1 cellular context compared by ENCODE assay signal in genomic region chr11:76152086-76152658, GRCh38.
A peak's percentile ranks its signal among the peaks of the same experiment; 100 is the strongest.
TF ChIP-seq lines count a peak whose summit lies in the region.

No MANE protein-coding gene starts in this region.

TF ChIP-seq in K562, 482 proteins besides CTCF, POLR2A, EP300 and RAD21 (continued from another document and continues in another):
- TF ChIP-seq PKNOX1 (IDR thresholded peaks at IDR 0.05): no peak
- TF ChIP-seq YY1 (IDR thresholded peaks at IDR 0.05; ENCODE audit: borderline replicate concordance in 1 of 3, control insufficient read depth in 1 of 3, extremely low read depth in 1 of 3, insufficient read depth in 3 of 3, insufficient read length in 1 of 3, insufficient replicate concordance in 2 of 3, low read depth in 1 of 3, low read length in 2 of 3): peak in 2 of 3 experiments; percentile 75 to 87
- TF ChIP-seq POLR3A (IDR thresholded peaks at IDR 0.05; ENCODE audit: borderline replicate concordance, extremely low read depth, insufficient read depth, insufficient read length): no peak
- TF ChIP-seq CBX1 (IDR thresholded peaks at IDR 0.05; ENCODE audit: low read depth): no peak
- TF ChIP-seq ZNF57 (CRISPR knock-in tag; IDR thresholded peaks at IDR 0.05): no peak
- TF ChIP-seq DACH1 (IDR thresholded peaks at IDR 0.05; ENCODE audit: partially characterized antibody): no peak
- no peak for TF ChIP-seq EHMT2 (IDR thresholded peaks at IDR 0.05)
- TF ChIP-seq TGIF2 (CRISPR knock-in tag; IDR thresholded peaks at IDR 0.05): no peak
- peak; percentile 97 for TF ChIP-seq SMC3 (conservative IDR thresholded peaks at IDR 0.05; ENCODE audit: insufficient read depth, low read depth, low read length)
- TF ChIP-seq RBM17 (IDR thresholded peaks at IDR 0.05; ENCODE audit: borderline replicate concordance, low read depth, low read length): no peak
- no peak for TF ChIP-seq NFYB (IDR thresholded peaks at IDR 0.05; ENCODE audit: extremely low read depth, insufficient read length)
- peak; percentile 55; the same call in 1 of the 2 replicates for TF ChIP-seq ZNF384 (IDR thresholded peaks at IDR 0.05; ENCODE audit: low read depth, low read length)
- no peak for TF ChIP-seq TCFL5 (CRISPR knock-in tag; conservative IDR thresholded peaks at IDR 0.05)
- peak; percentile 61 for TF ChIP-seq CREM (IDR thresholded peaks at IDR 0.05; ENCODE audit: low read depth)
- peak; percentile 94 for TF ChIP-seq STAG1 (CRISPR knock-in tag; IDR thresholded peaks at IDR 0.05; ENCODE audit: borderline replicate concordance)
- peak; percentile 57 for TF ChIP-seq ATF7 (IDR thresholded peaks at IDR 0.05)
- TF ChIP-seq SAP30 (IDR thresholded peaks at IDR 0.05; ENCODE audit: borderline replicate concordance, insufficient read depth, low read depth, low read length, poor library complexity, severe bottlenecking): no peak
- no peak for TF ChIP-seq SLC30A9 (CRISPR knock-in tag; IDR thresholded peaks at IDR 0.05)
- TF ChIP-seq MYC (IDR thresholded peaks at IDR 0.05; ENCODE audit: low read depth, low read length): no peak; the same call in 1 of the 2 replicates
- no peak for TF ChIP-seq MYC (CRISPR knock-in tag; IDR thresholded peaks at IDR 0.05; ENCODE audit: borderline replicate concordance, low read depth)
- TF ChIP-seq ZNF354B (CRISPR knock-in tag; IDR thresholded peaks at IDR 0.05): no peak
- TF ChIP-seq CBX5 (IDR thresholded peaks at IDR 0.05; ENCODE audit: borderline replicate concordance, low read depth): no peak
- no peak for TF ChIP-seq RERE (CRISPR knock-in tag; IDR thresholded peaks at IDR 0.05; ENCODE audit: borderline replicate concordance)
- no peak for TF ChIP-seq THRAP3 (IDR thresholded peaks at IDR 0.05; ENCODE audit: borderline replicate concordance)
- no peak for TF ChIP-seq BRCA1 (IDR thresholded peaks at IDR 0.05)
- TF ChIP-seq BRCA1 (CRISPR knock-in tag; IDR thresholded peaks at IDR 0.05): no peak
- no peak for TF ChIP-seq ZNF253 (CRISPR knock-in tag; conservative IDR thresholded peaks at IDR 0.05)
- peak; percentile 87 for TF ChIP-seq ZBTB33 (CRISPR knock-in tag; IDR thresholded peaks at IDR 0.05)
- TF ChIP-seq ILF3 (IDR thresholded peaks at IDR 0.05; ENCODE audit: borderline replicate concordance): no peak
- no peak; the same call in 1 of the 2 replicates for TF ChIP-seq ZBTB2 (IDR thresholded peaks at IDR 0.05)
- TF ChIP-seq NRF1 (conservative IDR thresholded peaks at IDR 0.05 in 1 of 2, IDR thresholded peaks at IDR 0.05 in 1 of 2): peak in 1 of 2 experiments; percentile 48; a peak in 2 of 4 replicates
- TF ChIP-seq ZNF586 (CRISPR knock-in tag; conservative IDR thresholded peaks at IDR 0.05): no peak
- TF ChIP-seq TBP (optimal IDR thresholded peaks at IDR 0.05; ENCODE audit: low read depth, low read length): peak; percentile 15
- no peak for TF ChIP-seq GTF2F1 (IDR thresholded peaks at IDR 0.05; ENCODE audit: low read depth, low read length)
- no peak for TF ChIP-seq HOXB6 (CRISPR knock-in tag; IDR thresholded peaks at IDR 0.05; ENCODE audit: borderline replicate concordance)
- TF ChIP-seq CREB1 (IDR thresholded peaks at IDR 0.05): no peak
- 0 out of 2 replicates have a peak, but pooled peaks have one; percentile 41 for TF ChIP-seq CREB1 (CRISPR knock-in tag; IDR thresholded peaks at IDR 0.05)
- TF ChIP-seq SFPQ (IDR thresholded peaks at IDR 0.05; ENCODE audit: low read depth, low read length): no peak
- no peak for TF ChIP-seq GTF2A2 (tag; IDR thresholded peaks at IDR 0.05)
- TF ChIP-seq MYBL2 (IDR thresholded peaks at IDR 0.05; ENCODE audit: low read depth): no peak
- TF ChIP-seq MYBL2 (CRISPR knock-in tag; IDR thresholded peaks at IDR 0.05; ENCODE audit: borderline replicate concordance): no peak
- no peak for TF ChIP-seq CEBPZ (IDR thresholded peaks at IDR 0.05; ENCODE audit: borderline replicate concordance, low read depth, low read length)
- TF ChIP-seq BCLAF1 (IDR thresholded peaks at IDR 0.05; ENCODE audit: borderline replicate concordance in 1 of 2, control insufficient read depth in 1 of 2, low read depth in 2 of 2, low read length in 1 of 2): 0 out of 4 replicates have a peak, but pooled peaks of 1 of the 2 experiments have one; percentile 27
